ENCODE assay signal across 8 cellular contexts in the genomic region with DNA sequence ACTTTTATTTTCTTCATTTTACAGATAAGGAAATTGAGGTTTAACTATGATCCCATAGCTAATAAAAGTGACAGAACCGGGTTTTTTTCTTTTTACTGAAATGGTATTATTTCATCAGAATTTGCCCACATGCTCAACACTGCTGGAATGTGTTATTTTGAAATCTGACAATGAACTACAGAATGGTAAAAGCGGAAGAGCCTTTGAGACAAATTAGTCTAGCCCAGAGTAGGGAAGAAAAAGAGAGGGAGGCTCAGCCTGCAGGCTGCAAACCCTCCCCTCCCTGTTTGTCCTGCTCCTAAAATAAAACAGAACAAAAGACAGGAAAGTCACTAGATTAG.
DNase-seq lines count a peak whose midpoint lies in the region; ATAC-seq and TF ChIP-seq lines count a peak whose summit lies in the region.

No MANE protein-coding gene starts in this region.

- H3K9me3 ChIP-seq in liver (ENCODE audit: control insufficient read depth in 4 of 4, low read length in 3 of 4) (no peaks in the 10 kb centered on the region), uterus (no peaks in the 10 kb centered on the region)

- H3K27ac Mint-ChIP-seq in activated naive CD4-positive, alpha-beta T cell treated with anti-CD3 and anti-CD28 coated beads for 36 hours, result peak overlapping the region; percentile 95

- ATAC-seq in HG03469 (IDR thresholded peaks at IDR 0.05; ENCODE audit: unreplicated experiment), result no peak

- peaks cover 8% of the 10 kb centered on the region for H3K9me3 Mint-ChIP-seq in activated naive CD4-positive, alpha-beta T cell treated with anti-CD3 and anti-CD28 coated beads for 36 hours

- TF ChIP-seq RAD21 in liver (IDR thresholded peaks at IDR 0.05), result no peak

- H3K4me3 ChIP-seq in liver (ENCODE audit: low read depth in 1 of 3, low read length in 3 of 3), result peak overlapping the region in 2 of 3 donors; percentile 22 to 28
- H3K4me3 ChIP-seq in uterus, result no peak overlapping the region

- no peak for TF ChIP-seq POLR2A in uterus (IDR thresholded peaks at IDR 0.05)

- intact Hi-C loops in activated naive CD4-positive, alpha-beta T cell treated with anti-CD3 and anti-CD28 coated beads for 36 hours (cut with micrococcal nuclease), result loop anchor here (5.0 to 10.0 kb wide), 3 partner anchors 79 to 627 kb away; a partner anchor contains a TSS
- intact Hi-C loops in uterus (cut with DNase I; ENCODE audit: low total_unique reads), result no loop called here

- H3K4me1 Mint-ChIP-seq in activated naive CD4-positive, alpha-beta T cell treated with anti-CD3 and anti-CD28 coated beads for 36 hours (ENCODE audit: low read depth), result peaks cover 41% of the 10 kb centered on the region

- H3K27me3 ChIP-seq in liver (ENCODE audit: control insufficient read depth in 4 of 4, insufficient read depth in 4 of 4, low read length in 3 of 4) (no peaks in the 10 kb centered on the region), uterus (no peaks in the 10 kb centered on the region)

- peak overlapping the region; percentile 39 for H3K4me3 Mint-ChIP-seq in activated naive CD4-positive, alpha-beta T cell treated with anti-CD3 and anti-CD28 coated beads for 36 hours

- H3K27me3 Mint-ChIP-seq in activated naive CD4-positive, alpha-beta T cell treated with anti-CD3 and anti-CD28 coated beads for 36 hours (ENCODE audit: low read depth), result no peaks in the 10 kb centered on the region

- no peaks in the 10 kb centered on the region for H3K36me3 Mint-ChIP-seq in activated naive CD4-positive, alpha-beta T cell treated with anti-CD3 and anti-CD28 coated beads for 36 hours (ENCODE audit: low read depth)

- no peak for TF ChIP-seq CTCF in liver (IDR thresholded peaks at IDR 0.05; ENCODE audit: low read depth, low read length, missing input control)
- TF ChIP-seq CTCF in uterus (IDR thresholded peaks at IDR 0.05), result no peak

- H3K4me1 ChIP-seq in liver (ENCODE audit: control insufficient read depth in 4 of 4, insufficient read depth in 4 of 4, low read length in 3 of 4) (peaks cover 11 to 43% (median 31%) of the 10 kb centered on the region in 4 donors), uterus (peaks cover 11 to 17% of the 10 kb centered on the region in 2 donors)

- H3K36me3 ChIP-seq in liver (ENCODE audit: control insufficient read depth in 4 of 4, insufficient read depth in 3 of 4, low read depth in 1 of 4, low read length in 3 of 4) (no peaks in the 10 kb centered on the region), uterus (no peaks in the 10 kb centered on the region)

- peak overlapping the region; percentile 80 to 99 for H3K27ac ChIP-seq in liver (ENCODE audit: low read depth in 1 of 2, low read length in 2 of 2)
- H3K27ac ChIP-seq in uterus, result peak overlapping the region; percentile 86 to 94

- H3K9ac ChIP-seq in liver (ENCODE audit: low read depth in 1 of 2, low read length in 2 of 2), result peak overlapping the region; percentile 69 to 89

- DNase-seq in activated naive CD4-positive, alpha-beta T cell treated with anti-CD3 and anti-CD28 coated beads for 36 hours, result no peak
- no peak for DNase-seq in activated naive CD4-positive, alpha-beta T cell treated with Interleukin-2 at 50 U/mL for 16 hours
- DNase-seq in amniotic epithelial cell (ENCODE audit: low read depth) (peak; percentile 88), uterus (no peak), NCI-H524 (lab: John Stamatoyannopoulos, UW) (no peak), NCI-H345 treated with DMSO at 0.1 percent for 48 hours (lab: John Stamatoyannopoulos, UW; ENCODE audit: unreplicated experiment) (no peak)

- WGBS in liver, result 17% methylated on average over 2 of the region's 2 CpGs

- CTCF ChIA-PET in activated naive CD4-positive, alpha-beta T cell treated with anti-CD3 and anti-CD28 coated beads for 36 hours (lab: Charles Lee), result interaction anchor here (0.7 kb wide), 1 partner anchor 31 kb away, joined by 3 read pairs; no protein-coding TSS in a partner anchor

TF ChIP-seq in liver, 16 proteins besides CTCF, POLR2A, EP300 and RAD21:
- TF ChIP-seq, protein P1, sequence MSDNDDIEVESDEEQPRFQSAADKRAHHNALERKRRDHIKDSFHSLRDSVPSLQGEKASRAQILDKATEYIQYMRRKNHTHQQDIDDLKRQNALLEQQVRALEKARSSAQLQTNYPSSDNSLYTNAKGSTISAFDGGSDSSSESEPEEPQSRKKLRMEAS (IDR thresholded peaks at IDR 0.05), result no peak
- TF ChIP-seq EGR1 (IDR thresholded peaks at IDR 0.05; ENCODE audit: low read depth in 2 of 2) (no peak), TAF1 (conservative IDR thresholded peaks at IDR 0.05) (peak; percentile 57), HNF4A (conservative IDR thresholded peaks at IDR 0.05) (peak in 1 of 2 donors; percentile 8)
TF ChIP-seq in liver: peak in this region for 2.

Comparison
In these comparisons a context has a peak if more than half of its experiments do, and no peak if none do; other contexts are left out.
1. H3K4me3 ChIP-seq: peak in liver (2 of 3); none in uterus (0 of 2).